In the genomic region with DNA sequence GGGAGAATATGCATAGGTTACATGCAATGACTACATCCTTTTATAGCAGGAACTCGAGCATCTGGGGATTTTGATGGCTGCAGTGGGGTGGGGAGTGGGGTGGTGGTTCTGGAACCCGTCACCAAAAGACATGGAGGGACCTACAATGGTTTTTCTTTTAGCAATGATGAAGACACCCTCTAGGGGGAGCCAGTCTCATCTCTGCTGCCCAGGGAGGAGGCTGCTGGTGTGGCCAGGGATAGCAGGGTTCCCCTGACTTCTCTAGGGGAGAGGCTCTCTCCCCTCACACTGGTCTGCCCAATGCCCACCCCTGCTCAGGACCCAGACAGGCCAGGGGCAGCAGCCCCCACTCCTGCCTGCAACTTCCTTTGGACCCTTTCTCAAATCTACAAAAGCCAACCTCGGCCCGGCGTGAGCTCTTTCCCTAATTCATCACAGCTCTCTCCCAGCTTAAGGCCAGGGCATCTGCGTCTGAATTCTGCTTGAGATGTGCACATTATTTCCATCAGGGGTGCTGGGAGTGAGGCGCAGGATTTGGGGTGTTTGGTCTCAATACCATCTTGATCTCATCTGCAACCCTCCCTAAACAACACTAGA, we compare ENCODE assay signal across 8 cellular contexts.
DNase-seq lines count a peak whose midpoint lies in the region; ATAC-seq and TF ChIP-seq lines count a peak whose summit lies in the region.

No MANE protein-coding gene starts in this region.

- peak; percentile 49 for DNase-seq in A172 (ENCODE audit: low spot score)
- peak; percentile 53 for DNase-seq in GM10266 (ENCODE audit: extremely low spot score)
- peak; percentile 21 for DNase-seq in NCI-H1694 treated with DMSO at 0.1 percent for 48 hours (lab: John Stamatoyannopoulos, UW)
- peak; percentile 51 for DNase-seq in iris pigment epithelial cell (ENCODE audit: low read depth)
- DNase-seq in thyroid gland = peak in 1 of 2 donors; percentile 40
- DNase-seq in activated T-cell treated with anti-CD3 and anti-CD28 coated beads, Interleukin-2, amount 50 U/mL, for 24 hours = no peak

- no peaks in the 10 kb centered on the region for H3K9me3 ChIP-seq in thyroid gland

- peaks cover 17 to 25% of the 10 kb centered on the region in 2 donors for H3K36me3 ChIP-seq in thyroid gland

- no peak overlapping the region for H3K4me3 ChIP-seq in thyroid gland (replicated peaks in 1 of 3)

- H3K4me1 Mint-ChIP-seq in activated T-helper 17 cell treated with anti-CD3 and anti-CD28 coated beads, Interleukin-2, amount 50 U/mL, for 72 hours = no peaks in the 10 kb centered on the region
- peaks cover 2% of the 10 kb centered on the region for H3K4me1 Mint-ChIP-seq in activated T-cell treated with anti-CD3 and anti-CD28 coated beads, Interleukin-2, amount 50 U/mL, for 24 hours (ENCODE audit: low read depth)

- no peaks in the 10 kb centered on the region for H3K4me1 ChIP-seq in thyroid gland

- no peaks in the 10 kb centered on the region for H3K27me3 ChIP-seq in thyroid gland

- no peak for TF ChIP-seq POLR2A in thyroid gland (IDR thresholded peaks at IDR 0.05)

- H3K27me3 Mint-ChIP-seq in activated T-helper 17 cell treated with anti-CD3 and anti-CD28 coated beads, Interleukin-2, amount 50 U/mL, for 72 hours = peaks cover 10% of the 10 kb centered on the region
- no peaks in the 10 kb centered on the region for H3K27me3 Mint-ChIP-seq in activated T-cell treated with anti-CD3 and anti-CD28 coated beads, Interleukin-2, amount 50 U/mL, for 24 hours

- no peak overlapping the region for H3K27ac Mint-ChIP-seq in activated T-helper 17 cell treated with anti-CD3 and anti-CD28 coated beads, Interleukin-2, amount 50 U/mL, for 72 hours
- no peak overlapping the region for H3K27ac Mint-ChIP-seq in activated T-cell treated with anti-CD3 and anti-CD28 coated beads, Interleukin-2, amount 50 U/mL, for 24 hours

- H3K27ac ChIP-seq in thyroid gland = no peak overlapping the region

- no peaks in the 10 kb centered on the region for H3K9me3 Mint-ChIP-seq in activated T-helper 17 cell treated with anti-CD3 and anti-CD28 coated beads, Interleukin-2, amount 50 U/mL, for 72 hours
- H3K9me3 Mint-ChIP-seq in activated T-cell treated with anti-CD3 and anti-CD28 coated beads, Interleukin-2, amount 50 U/mL, for 24 hours = no peaks in the 10 kb centered on the region

- peak; percentile 87 for ATAC-seq in HG02763 (IDR thresholded peaks at IDR 0.05; ENCODE audit: unreplicated experiment)
- peak; percentile 52 for ATAC-seq in activated T-helper 17 cell treated with anti-CD3 and anti-CD28 coated beads, Interleukin-2, amount 50 U/mL, for 72 hours (replicated peaks)

- peak; percentile 53 for TF ChIP-seq CTCF in GM10266 (IDR thresholded peaks at IDR 0.05; ENCODE audit: control insufficient read depth, insufficient read depth, low read depth, missing control alignments)
- TF ChIP-seq CTCF in thyroid gland (IDR thresholded peaks at IDR 0.05) = peak in 5 of 6 experiments; percentile 19 to 64 (median 49)

- no peak overlapping the region for H3K4me3 Mint-ChIP-seq in activated T-helper 17 cell treated with anti-CD3 and anti-CD28 coated beads, Interleukin-2, amount 50 U/mL, for 72 hours
- no peak overlapping the region for H3K4me3 Mint-ChIP-seq in activated T-cell treated with anti-CD3 and anti-CD28 coated beads, Interleukin-2, amount 50 U/mL, for 24 hours

- WGBS in thyroid gland, 2 donors = 74 to 75% methylated on average over 7 of the region's 7 CpGs

- H3K36me3 Mint-ChIP-seq in activated T-helper 17 cell treated with anti-CD3 and anti-CD28 coated beads, Interleukin-2, amount 50 U/mL, for 72 hours (ENCODE audit: low read depth) = no peaks in the 10 kb centered on the region
- H3K36me3 Mint-ChIP-seq in activated T-cell treated with anti-CD3 and anti-CD28 coated beads, Interleukin-2, amount 50 U/mL, for 24 hours (ENCODE audit: low read depth) = no peaks in the 10 kb centered on the region

- intact Hi-C loops in thyroid gland (cut with DNase I) = no loop called here
